In the genomic region with DNA sequence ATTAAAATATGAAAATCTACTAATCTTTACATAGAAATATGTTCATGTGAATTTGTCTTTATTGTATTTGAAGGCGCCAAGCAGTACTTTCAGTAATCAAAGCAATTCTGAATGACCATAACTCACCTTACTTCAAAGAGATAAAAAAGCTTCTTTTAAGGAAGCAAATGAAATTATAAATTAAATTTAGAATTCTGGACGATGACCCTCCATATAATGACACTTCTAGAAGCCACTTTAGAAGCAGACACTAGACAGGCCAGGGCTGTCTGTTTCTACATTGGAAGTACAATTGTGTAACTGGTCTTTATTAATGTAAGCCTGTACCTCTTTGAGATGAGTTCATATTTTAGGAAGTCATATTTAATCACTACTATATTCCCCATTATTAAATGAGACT, we compare ENCODE assay signal across 30 cellular contexts.
"Had no signal": no experiment of that assay in that cellular context is flagged by ENCODE, and none has a peak within 500 bp of the region (broad histone marks: within the 10 kb centered on the region; RNA-seq: fewer than 3 reads in every experiment).

No MANE protein-coding gene starts in this region.

- H3K9me3 ChIP-seq: adrenal gland, ascending aorta, body of pancreas, breast epithelium had no signal

- H3K27ac ChIP-seq: adrenal gland, ascending aorta, body of pancreas, brain microvascular endothelial cell, breast epithelium, cardiac muscle cell had no signal

- H3K36me3 ChIP-seq: adrenal gland, ascending aorta, brain microvascular endothelial cell, breast epithelium, cardiac muscle cell had no signal

- DNase-seq: activated effector memory CD4-positive, alpha-beta T cell treated with anti-CD3 and anti-CD28 coated beads, Interleukin-2, amount 50 U/mL, for 16 hours; activated effector memory CD4-positive, alpha-beta T cell treated with Interleukin-2 at 50 U/mL for 16 hours; activated gamma-delta T cell; activated gamma-delta T cell treated with Interleukin-2 at 50 U/mL for 16 hours; activated naive CD4-positive, alpha-beta T cell; activated naive CD4-positive, alpha-beta T cell treated with anti-CD3 and anti-CD28 coated beads for 36 hours; activated naive CD4-positive, alpha-beta T cell treated with anti-CD3 and anti-CD28 coated beads, Interleukin-2, amount 10 ng/mL, durations not matched to agents 7 days and 5 days; activated naive CD4-positive, alpha-beta T cell treated with anti-CD3 and anti-CD28 coated beads, Interleukin-2, amount 50 U/mL, for 16 hours; activated naive CD4-positive, alpha-beta T cell treated with Interleukin-2 at 50 U/mL for 16 hours; activated naive CD8-positive, alpha-beta T cell treated with anti-CD3 and anti-CD28 coated beads for 36 hours; activated naive CD8-positive, alpha-beta T cell treated with anti-CD3 and anti-CD28 coated beads, Interleukin-2, amount 10 ng/mL, durations not matched to agents 7 days and 5 days; activated naive CD8-positive, alpha-beta T cell treated with anti-CD3 and anti-CD28 coated beads, Interleukin-2, amount 50 U/mL, for 24 hours; activated T-cell treated with anti-CD3 and anti-CD28 coated beads, Interleukin-2, amount 50 U/mL, for 4 hours; activated T-cell treated with anti-CD3 and anti-CD28 coated beads, Interleukin-2, amount 50 U/mL, for 48 hours; activated T-cell treated with anti-CD3 and anti-CD28 coated beads, Interleukin-2, amount 50 U/mL, for 72 hours; adrenal gland; amniotic stem cell; amygdala; anterior cingulate cortex; aorta; body of pancreas; brain microvascular endothelial cell; caudate nucleus; central memory CD4-positive, alpha-beta T cell; cerebellar nuclear complex had no signal

- H3K4me3 ChIP-seq: adrenal gland, ascending aorta, body of pancreas, breast epithelium, cardiac muscle cell had no signal

- H3K27me3 ChIP-seq: adrenal gland, ascending aorta, body of pancreas, brain microvascular endothelial cell, breast epithelium, cardiac muscle cell had no signal

- H3K4me1 ChIP-seq: adrenal gland, ascending aorta, body of pancreas, breast epithelium had no signal

- ATAC-seq: activated naive CD4-positive, alpha-beta T cell treated with anti-CD3 and anti-CD28 coated beads, Interleukin-2, amount 50 U/mL, for 72 hours; activated naive CD8-positive, alpha-beta T cell treated with anti-CD3 and anti-CD28 coated beads, Interleukin-2, amount 50 U/mL, for 24 hours; activated T-cell treated with anti-CD3 and anti-CD28 coated beads, Interleukin-2, amount 50 U/mL, for 4 hours; activated T-cell treated with anti-CD3 and anti-CD28 coated beads, Interleukin-2, amount 50 U/mL, for 72 hours; activated T-helper 17 cell treated with anti-CD3 and anti-CD28 coated beads, Interleukin-2, amount 50 U/mL, for 72 hours; body of pancreas had no signal
